ENCODE assay signal across 11 cellular contexts in genomic region chr21:31330144-31330483, GRCh38.
"Had no signal": no experiment of that assay in that cellular context is flagged by ENCODE, and none has a peak within 500 bp of the region (broad histone marks: within the 10 kb centered on the region; RNA-seq: fewer than 3 reads in every experiment).

No MANE protein-coding gene starts in this region.

- H3K36me3 ChIP-seq: HAP-1 had no signal

- H3K4me1 ChIP-seq: HAP-1 had no signal

- H3K27ac Mint-ChIP-seq: GM23338, H9, HFFc6 had no signal

- H3K4me3 ChIP-seq: GM23248, GM23338, HAP-1 had no signal

- H3K4me3 Mint-ChIP-seq: GM23338, H9, HFFc6 had no signal

- H3K9me3 Mint-ChIP-seq: GM23338 had no signal

- DNase-seq: GM23248, GOT3, H7, H9, HCEC 1CT, HFFc6 had no signal

- H3K9me3 ChIP-seq: HAP-1 had no signal

- ATAC-seq: GM23338, HCT116 had no signal

- FAIRE-seq: H1, H54 had no signal

- H3K4me2 ChIP-seq: GM23338 had no signal

- H3K4me1 Mint-ChIP-seq: GM23338 had no signal

- H3K9ac ChIP-seq: GM23248 had no signal

- H3K27ac ChIP-seq: GM23248 had no signal

- H2AFZ ChIP-seq: GM23248, GM23338 had no signal
